ENCODE assay signal across 8 cellular contexts in genomic region chr16:28181557-28181914, GRCh38. TPM values are rescaled to one million over a fixed set of nuclear protein-coding genes. Genes with fewer than 3 reads are reported as not detected.
DNase-seq lines count a peak whose midpoint lies in the region; ATAC-seq, FAIRE-seq and TF ChIP-seq lines count a peak whose summit lies in the region.

No MANE protein-coding gene starts in this region.

- CTCF ChIA-PET in PC-3 (lab: Charles Lee), result no interaction called here
- CTCF ChIA-PET in endothelial cell of umbilical vein (lab: Charles Lee), result interaction anchor here (1.0 to 1.8 kb wide), 7 partner anchors 8 to 37 kb away, joined by 3 to 6 read pairs (median 4); no protein-coding TSS in a partner anchor

- in situ Hi-C loops in Caki2 (cut with HindIII; ENCODE audit: low pct_unique_long_range_greater_than_20kb, low sequenced_read_pairs), result no loop called here

- peaks cover 29% of the 10 kb centered on the region for H4K20me1 ChIP-seq in PC-3 (ENCODE audit: low read length)
- H4K20me1 ChIP-seq in endothelial cell of umbilical vein (replicated peaks; ENCODE audit: control insufficient read depth, extremely low read depth, insufficient read depth, low read length), result peaks cover 5% of the 10 kb centered on the region

- H3K9ac ChIP-seq in PC-3 (ENCODE audit: low read length) (no peak overlapping the region), endothelial cell of umbilical vein (replicated peaks; ENCODE audit: extremely low read depth, insufficient read depth, low read length) (no peak overlapping the region)

- intact Hi-C loops in PC-3 (cut with micrococcal nuclease) (no loop called here), endothelial cell of umbilical vein (cut with micrococcal nuclease) (loop anchor here (2.0 kb wide), 1 partner anchor 29 kb away; the partner anchor contains the start of gene XPO6)

- no peak overlapping the region for H3K27ac ChIP-seq in PC-3 (ENCODE audit: low read length)
- H3K27ac ChIP-seq in endothelial cell of umbilical vein (ENCODE audit: insufficient read depth, low read depth, low read length), result peak overlapping the region; percentile 62
- peak overlapping the region; percentile 96 for H3K27ac ChIP-seq in neutrophil

- dilution Hi-C loops in endothelial cell of umbilical vein (cut with MboI; ENCODE audit: extremely low pct_ligation_motif_present, low sequenced_read_pairs), result no loop called here

- BruUV-seq in PC-3 (replicated peaks; lab: Mats Ljungman, UMichigan), result no TSS peak
- BruUV-seq in endothelial cell of umbilical vein (replicated peaks; lab: Mats Ljungman, UMichigan), result no TSS peak

- peak overlapping the region; percentile 15; the same call in 1 of the 2 replicates for H3K4me2 ChIP-seq in PC-3 (ENCODE audit: low read length)
- H3K4me2 ChIP-seq in endothelial cell of umbilical vein (ENCODE audit: insufficient read depth, low read length), result no peak overlapping the region

- H3F3A ChIP-seq in PC-3 (ENCODE audit: low read length, unreplicated experiment), result no peaks in the 10 kb centered on the region

- DNase-seq in Caki2 (ENCODE audit: low read depth) (peak; percentile 74), PC-3 (peak; percentile 61), endothelial cell of umbilical vein (ENCODE audit: low read depth, low spot score) (peak; percentile 82), DMS79 (lab: John Stamatoyannopoulos, UW) (no peak), NCI-H524 treated with DMSO at 0.1 percent for 48 hours (lab: John Stamatoyannopoulos, UW) (no peak)

- H3K79me2 ChIP-seq in PC-3 (ENCODE audit: low read length) (peaks cover 96% of the 10 kb centered on the region), endothelial cell of umbilical vein (ENCODE audit: control insufficient read depth, insufficient read depth, low read length) (peaks cover 99% of the 10 kb centered on the region)

- TF ChIP-seq CTCF in PC-3 (conservative IDR thresholded peaks at IDR 0.05; ENCODE audit: low read depth, low read length) (no peak), endothelial cell of umbilical vein (IDR thresholded peaks at IDR 0.05; ENCODE audit: extremely low read depth in 1 of 2, insufficient read depth in 1 of 2, low read depth in 1 of 2, low read length in 2 of 2) (no peak), neutrophil (IDR thresholded peaks at IDR 0.05) (no peak)

- H3K9me3 ChIP-seq in PC-3 (ENCODE audit: low read length), result no peaks in the 10 kb centered on the region
- H3K9me3 ChIP-seq in endothelial cell of umbilical vein (replicated peaks; ENCODE audit: control insufficient read depth, insufficient read depth, low read length), result no peaks in the 10 kb centered on the region
- H3K9me3 ChIP-seq in neutrophil, result no peaks in the 10 kb centered on the region

- peak; percentile 88 for FAIRE-seq in endothelial cell of umbilical vein (lab: Jason Lieb, UNC)

- no peak for TF ChIP-seq POLR2A in endothelial cell of umbilical vein (IDR thresholded peaks at IDR 0.05; ENCODE audit: low read depth, low read length)

- POLR2A ChIA-PET in PC-3 (lab: Charles Lee; ENCODE audit: unreplicated experiment), result interaction anchor here (0.6 kb wide), 1 partner anchor 12 kb away, joined by 6 read pairs; no protein-coding TSS in a partner anchor
- POLR2A ChIA-PET in endothelial cell of umbilical vein (lab: Charles Lee), result no interaction called here

- no peaks in the 10 kb centered on the region for H3K27me3 ChIP-seq in PC-3 (ENCODE audit: low read length)
- H3K27me3 ChIP-seq in endothelial cell of umbilical vein (ENCODE audit: control insufficient read depth in 2 of 2, insufficient read depth in 2 of 2, low read length in 2 of 2), result no peaks in the 10 kb centered on the region
- H3K27me3 ChIP-seq in neutrophil, result no peaks in the 10 kb centered on the region

- ATAC-seq in PC-3, result peak; percentile 48
- ATAC-seq in HG02759 (IDR thresholded peaks at IDR 0.05; ENCODE audit: unreplicated experiment), result no peak
- no peak for ATAC-seq in HG02678 (IDR thresholded peaks at IDR 0.05; ENCODE audit: unreplicated experiment)

- no peak overlapping the region for H3K4me3 ChIP-seq in PC-3 (ENCODE audit: low read length)
- no peak overlapping the region for H3K4me3 ChIP-seq in endothelial cell of umbilical vein (replicated peaks in 1 of 3; ENCODE audit: insufficient read depth in 1 of 3, low read depth in 1 of 3, low read length in 3 of 3)
- H3K4me3 ChIP-seq in neutrophil (ENCODE audit: low read depth in 1 of 2, low read length in 1 of 2), result peak overlapping the region; percentile 37 to 55

- H2AFZ ChIP-seq in PC-3 (ENCODE audit: low read length) (no peak overlapping the region), endothelial cell of umbilical vein (ENCODE audit: low read depth, low read length) (no peak overlapping the region)

- no peaks in the 10 kb centered on the region for H3K9me1 ChIP-seq in endothelial cell of umbilical vein (replicated peaks; ENCODE audit: control insufficient read depth, extremely low read depth, insufficient read depth, low read length)

- peaks cover 12% of the 10 kb centered on the region for H3K4me1 ChIP-seq in PC-3 (ENCODE audit: insufficient read depth, low read length)
- H3K4me1 ChIP-seq in endothelial cell of umbilical vein (ENCODE audit: control insufficient read depth, extremely low read depth, insufficient read depth, low read length), result peaks cover 22% of the 10 kb centered on the region
- peaks cover 75 to 82% of the 10 kb centered on the region in 2 experiments for H3K4me1 ChIP-seq in neutrophil (ENCODE audit: control insufficient read depth in 1 of 2, insufficient read depth in 1 of 2, low read depth in 1 of 2, low read length in 1 of 2)

- no peaks in the 10 kb centered on the region for H3K9me2 ChIP-seq in PC-3 (replicated peaks; ENCODE audit: low read length)

- H3K36me3 ChIP-seq in PC-3 (ENCODE audit: low read depth, low read length) (peaks cover 14% of the 10 kb centered on the region), endothelial cell of umbilical vein (ENCODE audit: control insufficient read depth in 2 of 2, extremely low read depth in 1 of 2, insufficient read depth in 2 of 2, low read length in 2 of 2) (peaks cover 4 to 5% of the 10 kb centered on the region in 2 experiments), neutrophil (peaks cover 68% of the 10 kb centered on the region)

TF ChIP-seq in endothelial cell of umbilical vein, 7 proteins besides CTCF, POLR2A, EP300 and RAD21:
- TF ChIP-seq POLR2AphosphoS5 (IDR thresholded peaks at IDR 0.05; ENCODE audit: insufficient read depth, low read depth, low read length), result peak; percentile 30
- TF ChIP-seq MAX (IDR thresholded peaks at IDR 0.05; ENCODE audit: insufficient read depth, insufficient read length), result no peak
- no peak for TF ChIP-seq GATA2 (IDR thresholded peaks at IDR 0.05; ENCODE audit: insufficient read depth, insufficient read length, low read depth, low read length)
- TF ChIP-seq EZH2 (IDR thresholded peaks at IDR 0.05; ENCODE audit: borderline replicate concordance, low read depth, low read length, severe bottlenecking), result no peak
- TF ChIP-seq JUN (IDR thresholded peaks at IDR 0.05; ENCODE audit: borderline replicate concordance, insufficient read depth, insufficient read length, low read depth), result peak; percentile 71
- peak; percentile 73 for TF ChIP-seq FOS (IDR thresholded peaks at IDR 0.05; ENCODE audit: borderline replicate concordance, insufficient read depth, low read length)
- TF ChIP-seq MYC (IDR thresholded peaks at IDR 0.05; ENCODE audit: low read depth, low read length), result no peak
TF ChIP-seq in endothelial cell of umbilical vein: peak in this region for 3.

RNA-seq across cellular contexts. Expression of gene XPO6, which starts 30.2 kb away (rescaled TPM):
- total RNA-seq in Caki2 (2014; rRNA removed; shearing (Covaris generic); ENCODE audit: low replicate concordance), result 80.9 and 122 TPM in 2 replicates
- 106 and 110 TPM in 2 replicates for total RNA-seq in PC-3 (2014; rRNA removed)
- total RNA-seq in endothelial cell of umbilical vein, result 154 and 170 TPM in 2 replicates
- 272 and 328 TPM in 2 replicates for polyA plus RNA-seq in endothelial cell of umbilical vein
- 182 and 201 TPM in 2 replicates for polyA plus RNA-seq in endothelial cell of umbilical vein (2011; cell fraction: cytosol; rRNA removed)
- 345 and 383 TPM in 2 replicates for polyA plus RNA-seq in endothelial cell of umbilical vein (2011; cell fraction: nucleus; rRNA removed)
- 117 and 121 TPM in 2 replicates for polyA plus RNA-seq in endothelial cell of umbilical vein (2012)
- polyA minus RNA-seq in endothelial cell of umbilical vein, result 313 and 346 TPM in 2 replicates
- polyA minus RNA-seq in endothelial cell of umbilical vein (2011; cell fraction: cytosol; rRNA and poly(A)+ RNA removed), result 215 TPM
- polyA minus RNA-seq in endothelial cell of umbilical vein (2011; cell fraction: nucleus; rRNA and poly(A)+ RNA removed), result 300 and 415 TPM in 2 replicates

Comparison
In these comparisons a context has a peak if more than half of its experiments do, and no peak if none do; other contexts are left out.
1. DNase-seq: peak in Caki2 (single experiment), PC-3 (single experiment) and endothelial cell of umbilical vein (single experiment); none in DMS79 (single experiment) and NCI-H524 treated with DMSO at 0.1 percent for 48 hours (single experiment).
2. H3K4me3 ChIP-seq: peak in neutrophil (2 of 2); none in PC-3 (single experiment) and endothelial cell of umbilical vein (0 of 3).